Comparison of ENCODE assay signal across 25 cellular contexts in genomic region chr3:178560759-178561158, GRCh38. TPM values are rescaled to one million over a fixed set of nuclear protein-coding genes. Genes with fewer than 3 reads are reported as not detected.
"Had no signal": no experiment of that assay in that cellular context is flagged by ENCODE, and none has a peak within 500 bp of the region (broad histone marks: within the 10 kb centered on the region; RNA-seq: fewer than 3 reads in every experiment).

No MANE protein-coding gene starts in this region.

- ATAC-seq: activated naive CD4-positive, alpha-beta T cell treated with anti-CD3 and anti-CD28 coated beads, Interleukin-2, amount 50 U/mL, for 72 hours; activated T-cell treated with anti-CD3 and anti-CD28 coated beads, Interleukin-2, amount 50 U/mL, for 72 hours; foreskin keratinocyte; naive thymus-derived CD4-positive, alpha-beta T cell; sciatic nerve; stimulated activated naive CD8-positive, alpha-beta T cell treated with anti-CD3 and anti-CD28 coated beads, Interleukin-15, Interleukin-2, amounts not matched to agents 100 U/mL and 50 U/mL, for 24 hours had no signal

- H3K4me1 ChIP-seq: breast epithelium, foreskin keratinocyte, pancreas, prostate gland, testis had no signal

- H3K9me3 ChIP-seq: breast epithelium, esophagus muscularis mucosa, heart right ventricle, pancreas, prostate gland, testis had no signal

- H3K4me3 ChIP-seq: breast epithelium, esophagus muscularis mucosa, heart right ventricle, pancreas, prostate gland, skin epidermis, testis had no signal

- DNase-seq: activated CD4-positive, alpha-beta T cell treated with anti-CD3 and anti-CD28 coated beads for 4 hours; activated CD4-positive, alpha-beta T cell treated with anti-CD3 and anti-CD28 coated beads, Interleukin-2, amount 50 U/mL, for 4 hours; activated naive CD4-positive, alpha-beta T cell; activated T-cell treated with anti-CD3 and anti-CD28 coated beads for 4 hours; activated T-cell treated with anti-CD3 and anti-CD28 coated beads, Interleukin-2, amount 50 U/mL, for 72 hours; central memory CD4-positive, alpha-beta T cell; endodermal cell; foreskin keratinocyte; heart right ventricle; midbrain; naive thymus-derived CD4-positive, alpha-beta T cell; pancreas; retina; stimulated activated CD4-positive, alpha-beta T cell treated with anti-CD3 and anti-CD28 coated beads, Interleukin-12 subunit alpha, Interleukin-12 subunit beta, amount 100 ng/mL, for 4 hours; stimulated activated CD4-positive, alpha-beta T cell treated with anti-CD3 and anti-CD28 coated beads, Interleukin-4, amount 100 ng/mL, for 1 hour; stimulated activated naive CD8-positive, alpha-beta T cell treated with anti-CD3 and anti-CD28 coated beads, Interleukin-15, Interleukin-2, amounts not matched to agents 100 U/mL and 50 U/mL, for 24 hours; testis; trophoblast cell had no signal

- H3K36me3 ChIP-seq: breast epithelium, esophagus muscularis mucosa, heart right ventricle, pancreas, prostate gland had no signal

- H3K27ac ChIP-seq: breast epithelium, esophagus muscularis mucosa, foreskin keratinocyte, pancreas, prostate gland, skin epidermis, testis, VCaP had no signal

- H3K27me3 ChIP-seq: breast epithelium, esophagus muscularis mucosa, foreskin keratinocyte, heart right ventricle, pancreas, testis had no signal

RNA-seq across cellular contexts. Expression of gene KCNMB2, which starts 24.5 kb away (rescaled TPM):
- polyA plus RNA-seq: foreskin keratinocyte; naive thymus-derived CD4-positive, alpha-beta T cell had no signal
